1 cellular context compared by ENCODE assay signal in the genomic region with DNA sequence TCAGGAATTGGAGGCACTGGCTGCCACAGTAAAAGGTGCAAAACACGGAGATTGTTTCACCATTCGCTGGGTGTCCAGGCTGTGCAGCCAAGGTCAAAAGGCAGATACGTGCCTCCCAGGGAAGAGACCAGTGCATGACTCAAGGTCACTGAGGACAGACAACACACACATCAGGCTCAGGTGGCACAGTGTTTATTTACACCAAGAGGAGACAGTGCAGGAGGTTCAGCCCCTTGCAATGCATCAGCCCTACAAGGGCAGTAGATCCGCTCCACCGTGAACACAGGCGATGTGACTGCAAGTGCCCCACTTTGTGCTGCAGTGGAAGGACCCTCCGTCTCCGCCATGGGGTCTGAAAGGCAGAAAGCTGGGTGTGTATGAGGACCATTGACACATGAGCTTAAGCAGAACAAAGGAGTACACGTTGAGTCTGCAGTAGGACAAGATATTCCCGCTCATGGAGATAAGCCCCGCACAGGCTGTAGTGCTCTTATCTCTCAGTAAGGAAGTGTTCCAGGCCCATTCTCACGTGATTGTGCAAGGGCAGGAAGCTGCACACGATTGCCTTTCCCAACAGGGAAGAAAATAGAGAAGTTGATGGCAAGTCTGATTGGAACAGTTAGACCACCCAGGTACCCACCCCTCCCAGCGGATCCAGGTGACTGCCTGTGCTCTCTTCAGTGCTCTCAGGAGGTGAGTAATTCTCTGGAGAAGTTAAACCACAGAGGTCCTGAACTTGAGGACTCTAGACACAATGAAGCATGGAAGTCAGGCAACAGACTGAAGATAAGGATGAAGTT.
TF ChIP-seq lines count a peak whose summit lies in the region.

No MANE protein-coding gene starts in this region.

TF ChIP-seq in HepG2, 621 proteins besides CTCF, POLR2A, EP300 and RAD21 (continued from another document):
- TF ChIP-seq, protein P1, sequence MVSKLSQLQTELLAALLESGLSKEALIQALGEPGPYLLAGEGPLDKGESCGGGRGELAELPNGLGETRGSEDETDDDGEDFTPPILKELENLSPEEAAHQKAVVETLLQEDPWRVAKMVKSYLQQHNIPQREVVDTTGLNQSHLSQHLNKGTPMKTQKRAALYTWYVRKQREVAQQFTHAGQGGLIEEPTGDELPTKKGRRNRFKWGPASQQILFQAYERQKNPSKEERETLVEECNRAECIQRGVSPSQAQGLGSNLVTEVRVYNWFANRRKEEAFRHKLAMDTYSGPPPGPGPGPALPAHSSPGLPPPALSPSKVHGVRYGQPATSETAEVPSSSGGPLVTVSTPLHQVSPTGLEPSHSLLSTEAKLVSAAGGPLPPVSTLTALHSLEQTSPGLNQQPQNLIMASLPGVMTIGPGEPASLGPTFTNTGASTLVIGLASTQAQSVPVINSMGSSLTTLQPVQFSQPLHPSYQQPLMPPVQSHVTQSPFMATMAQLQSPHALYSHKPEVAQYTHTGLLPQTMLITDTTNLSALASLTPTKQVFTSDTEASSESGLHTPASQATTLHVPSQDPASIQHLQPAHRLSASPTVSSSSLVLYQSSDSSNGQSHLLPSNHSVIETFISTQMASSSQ (IDR thresholded peaks at IDR 0.05; ENCODE audit: low read depth): no peak
- TF ChIP-seq, protein P1 (CRISPR knock-in tag; IDR thresholded peaks at IDR 0.05; ENCODE audit: borderline replicate concordance): peak; percentile 52; the same call in 1 of the 2 replicates
- TF ChIP-seq, protein P2, sequence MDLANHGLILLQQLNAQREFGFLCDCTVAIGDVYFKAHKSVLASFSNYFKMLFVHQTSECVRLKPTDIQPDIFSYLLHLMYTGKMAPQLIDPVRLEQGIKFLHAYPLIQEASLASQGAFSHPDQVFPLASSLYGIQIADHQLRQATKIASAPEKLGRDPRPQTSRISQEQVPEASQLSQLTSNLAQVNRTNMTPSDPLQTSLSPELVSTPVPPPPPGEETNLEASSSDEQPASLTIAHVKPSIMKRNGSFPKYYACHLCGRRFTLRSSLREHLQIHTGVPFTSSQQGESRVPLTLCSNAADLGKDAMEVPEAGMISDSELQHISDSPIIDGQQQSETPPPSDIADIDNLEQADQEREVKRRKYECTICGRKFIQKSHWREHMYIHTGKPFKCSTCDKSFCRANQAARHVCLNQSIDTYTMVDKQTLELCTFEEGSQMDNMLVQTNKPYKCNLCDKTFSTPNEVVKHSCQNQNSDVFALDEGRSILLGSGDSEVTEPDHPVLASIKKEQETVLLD (CRISPR knock-in tag; IDR thresholded peaks at IDR 0.05; ENCODE audit: low read depth): no peak
- TF ChIP-seq, protein P3, sequence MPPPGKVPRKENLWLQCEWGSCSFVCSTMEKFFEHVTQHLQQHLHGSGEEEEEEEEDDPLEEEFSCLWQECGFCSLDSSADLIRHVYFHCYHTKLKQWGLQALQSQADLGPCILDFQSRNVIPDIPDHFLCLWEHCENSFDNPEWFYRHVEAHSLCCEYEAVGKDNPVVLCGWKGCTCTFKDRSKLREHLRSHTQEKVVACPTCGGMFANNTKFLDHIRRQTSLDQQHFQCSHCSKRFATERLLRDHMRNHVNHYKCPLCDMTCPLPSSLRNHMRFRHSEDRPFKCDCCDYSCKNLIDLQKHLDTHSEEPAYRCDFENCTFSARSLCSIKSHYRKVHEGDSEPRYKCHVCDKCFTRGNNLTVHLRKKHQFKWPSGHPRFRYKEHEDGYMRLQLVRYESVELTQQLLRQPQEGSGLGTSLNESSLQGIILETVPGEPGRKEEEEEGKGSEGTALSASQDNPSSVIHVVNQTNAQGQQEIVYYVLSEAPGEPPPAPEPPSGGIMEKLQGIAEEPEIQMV (CRISPR knock-in tag; IDR thresholded peaks at IDR 0.05; ENCODE audit: low read depth): no peak; the same call in 1 of the 2 replicates
